In the genomic region with DNA sequence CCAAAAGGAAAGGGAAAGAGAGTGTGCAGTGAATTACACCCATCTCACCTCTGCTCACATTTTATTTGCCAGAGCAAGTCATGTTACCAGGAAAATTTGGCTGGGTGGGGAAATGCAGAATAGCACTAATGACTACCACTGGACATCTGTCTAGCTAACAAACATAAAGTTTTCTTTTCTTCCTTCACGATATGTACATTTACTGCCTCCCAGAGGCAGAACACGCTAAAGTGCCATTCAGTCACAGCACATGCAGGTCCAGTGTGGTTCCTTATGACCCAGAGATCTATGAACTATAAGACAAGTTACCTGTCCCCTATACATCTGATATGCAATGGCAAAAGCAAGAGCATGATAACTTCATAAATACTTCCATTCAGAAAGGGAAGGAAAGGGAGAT, we compare ENCODE assay signal across 15 cellular contexts.
DNase-seq lines count a peak whose midpoint lies in the region; ATAC-seq and TF ChIP-seq lines count a peak whose summit lies in the region.
"Had no signal": no experiment of that assay in that cellular context is flagged by ENCODE, and none has a peak within 500 bp of the region (broad histone marks: within the 10 kb centered on the region; RNA-seq: fewer than 3 reads in every experiment).

No MANE protein-coding gene starts in this region.

- no peak overlapping the region for H3K27ac Mint-ChIP-seq in HFFc6
- H3K27ac Mint-ChIP-seq: CD4-positive, alpha-beta T cell; effector memory CD8-positive, alpha-beta T cell had no signal

- H3K27me3 Mint-ChIP-seq in HFFc6 (ENCODE audit: insufficient read depth): no peaks in the 10 kb centered on the region; the same call in 1 of the 2 replicates
- H3K27me3 Mint-ChIP-seq: CD4-positive, alpha-beta T cell; effector memory CD8-positive, alpha-beta T cell had no signal

- H3K36me3 ChIP-seq in aorta (ENCODE audit: control insufficient read depth in 1 of 2, insufficient read depth in 2 of 2, low read length in 1 of 2): no peaks in the 10 kb centered on the region
- H3K36me3 ChIP-seq: stomach, WERI-Rb-1 had no signal

- intact Hi-C loops in aorta (cut with DNase I): no loop called here

- TF ChIP-seq CTCF in AG09319 (IDR thresholded peaks at IDR 0.05; ENCODE audit: low read depth, low read length) (peak; percentile 25), HFFc6 (IDR thresholded peaks at IDR 0.05) (peak; percentile 47), astrocyte of the spinal cord (IDR thresholded peaks at IDR 0.05; ENCODE audit: low read depth, low read length) (peak; percentile 29)

- 77 to 89% methylated on average over 2 of the region's 2 CpGs for WGBS in aorta, 2 donors

- H3K4me1 Mint-ChIP-seq in HFFc6 (ENCODE audit: low read depth): peaks cover 84% of the 10 kb centered on the region

- ATAC-seq in HG02970 (IDR thresholded peaks at IDR 0.05; ENCODE audit: low FRiP score, unreplicated experiment): no peak
- no peak for ATAC-seq in aorta (ENCODE audit: low FRiP score)
- ATAC-seq: effector memory CD8-positive, alpha-beta T cell; mucosa of descending colon had no signal

- DNase-seq in AG09319 (ENCODE audit: extremely low read depth, low read depth): no peak
- DNase-seq in HFFc6: no peak
- DNase-seq in astrocyte of the spinal cord (ENCODE audit: low read depth, low spot score): peak; percentile 37
- peak; percentile 34 for DNase-seq in kidney tubule cell (ENCODE audit: low spot score)
- DNase-seq in T-helper 9 cell: no peak
- DNase-seq in DMS153 treated with DMSO at 0.1 percent for 48 hours (lab: John Stamatoyannopoulos, UW; ENCODE audit: unreplicated experiment): no peak
- DNase-seq in aorta: no peak
- DNase-seq: activated T-cell treated with anti-CD3 and anti-CD28 coated beads for 4 hours; CD4-positive, alpha-beta T cell; effector memory CD8-positive, alpha-beta T cell; mucosa of descending colon; NCI-H1105 treated with DMSO at 0.1 percent for 48 hours; stomach; WERI-Rb-1 had no signal

- H3K4me3 Mint-ChIP-seq in HFFc6: no peak overlapping the region
- H3K4me3 Mint-ChIP-seq: CD4-positive, alpha-beta T cell; effector memory CD8-positive, alpha-beta T cell had no signal

- H3K27ac ChIP-seq in aorta (ENCODE audit: low read depth in 1 of 2, low read length in 2 of 2): no peak overlapping the region
- H3K27ac ChIP-seq: stomach, WERI-Rb-1 had no signal

- peaks cover 5% of the 10 kb centered on the region for H3K36me3 Mint-ChIP-seq in HFFc6 (ENCODE audit: low read depth)

- no peaks in the 10 kb centered on the region for H3K9me3 Mint-ChIP-seq in HFFc6
- H3K9me3 Mint-ChIP-seq: CD4-positive, alpha-beta T cell; effector memory CD8-positive, alpha-beta T cell had no signal

- no peak overlapping the region for H3K4me3 ChIP-seq in astrocyte of the spinal cord (ENCODE audit: low read depth, low read length)
- no peak overlapping the region for H3K4me3 ChIP-seq in aorta (ENCODE audit: low read length in 2 of 2)
- H3K4me3 ChIP-seq: mucosa of descending colon, stomach had no signal

- H3K4me1 ChIP-seq in aorta (ENCODE audit: control insufficient read depth in 1 of 2, insufficient read depth in 2 of 2, low read length in 2 of 2): peaks cover 0 to 9% of the 10 kb centered on the region in 2 donors

- in situ Hi-C loops in astrocyte of the spinal cord (cut with HindIII; ENCODE audit: low sequenced_read_pairs): no loop called here

- no peaks in the 10 kb centered on the region for H3K9me3 ChIP-seq in aorta (ENCODE audit: control insufficient read depth, low read length)
- H3K9me3 ChIP-seq: mucosa of descending colon, stomach had no signal

- no peaks in the 10 kb centered on the region for H3K27me3 ChIP-seq in aorta (ENCODE audit: control insufficient read depth in 1 of 2, insufficient read depth in 2 of 2, low read length in 1 of 2)
- H3K27me3 ChIP-seq: stomach had no signal

Comparison
In these comparisons a context has a peak if more than half of its experiments do, and no peak if none do; other contexts are left out.
1. DNase-seq: peak in astrocyte of the spinal cord (single experiment) and kidney tubule cell (single experiment); none in AG09319 (single experiment), HFFc6 (single experiment), T-helper 9 cell (single experiment), DMS153 treated with DMSO at 0.1 percent for 48 hours (single experiment) and aorta (0 of 2).
2. Peak in every context shown above with its lines, with median percentiles within 50 percentile points of each other: CTCF ChIP-seq.